Comparison of ENCODE assay signal across 9 cellular contexts in genomic region chr16:69089091-69089912, GRCh38. TPM values are rescaled to one million over a fixed set of nuclear protein-coding genes. Genes with fewer than 3 reads are reported as not detected.
A peak's percentile ranks its signal among the peaks of the same experiment; 100 is the strongest.
DNase-seq lines count a peak whose midpoint lies in the region; ATAC-seq and TF ChIP-seq lines count a peak whose summit lies in the region.
"Had no signal": no experiment of that assay in that cellular context is flagged by ENCODE, and none has a peak within 500 bp of the region (broad histone marks: within the 10 kb centered on the region; RNA-seq: fewer than 3 reads in every experiment).

No MANE protein-coding gene starts in this region.

- no peaks in the 10 kb centered on the region for H3K27me3 Mint-ChIP-seq in activated T-cell treated with anti-CD3 and anti-CD28 coated beads, Interleukin-2, amount 50 U/mL, for 72 hours (ENCODE audit: low read depth)

- peak; percentile 86 to 89 for ATAC-seq in activated T-cell treated with anti-CD3 and anti-CD28 coated beads, Interleukin-2, amount 50 U/mL, for 72 hours (replicated peaks in 1 of 2)
- peak; percentile 88 to 91 (median 90) for ATAC-seq in right lobe of liver
- ATAC-seq in GM18870 (IDR thresholded peaks at IDR 0.05; ENCODE audit: unreplicated experiment) = no peak
- no peak for ATAC-seq in sciatic nerve
- ATAC-seq in GM21786 (IDR thresholded peaks at IDR 0.05; ENCODE audit: unreplicated experiment) = no peak
- no peak for ATAC-seq in GM19395 (IDR thresholded peaks at IDR 0.05; ENCODE audit: unreplicated experiment)

- H3K36me3 ChIP-seq in KMS-11 (ENCODE audit: insufficient read depth) (no peaks in the 10 kb centered on the region), right lobe of liver (peaks cover 0 to 4% (median 0%) of the 10 kb centered on the region in 4 donors)

- TF ChIP-seq CTCF in KMS-11 (conservative IDR thresholded peaks at IDR 0.05; ENCODE audit: low read depth, low read length) (no peak), right lobe of liver (IDR thresholded peaks at IDR 0.05) (peak in 1 of 4 donors; percentile 4)

- no peak overlapping the region for H2AFZ ChIP-seq in KMS-11 (ENCODE audit: low read depth)

- peak; percentile 23 for TF ChIP-seq POLR2A in right lobe of liver (IDR thresholded peaks at IDR 0.05)

- no peak overlapping the region for H3K4me3 Mint-ChIP-seq in activated T-cell treated with anti-CD3 and anti-CD28 coated beads, Interleukin-2, amount 50 U/mL, for 72 hours

- no peaks in the 10 kb centered on the region for H3K27me3 ChIP-seq in KMS-11 (ENCODE audit: insufficient read depth, low read depth)
- H3K27me3 ChIP-seq in right lobe of liver = no peaks in the 10 kb centered on the region

- 27% methylated on average over 9 of the region's 16 CpGs for WGBS in right lobe of liver (ENCODE audit: insufficient coverage, low coverage, low lambda C conversion rate, missing lambda C conversion rate)

- no peak overlapping the region for H3K27ac Mint-ChIP-seq in activated T-cell treated with anti-CD3 and anti-CD28 coated beads, Interleukin-2, amount 50 U/mL, for 72 hours

- peak overlapping the region; percentile 19; the same call in 1 of the 2 replicates for H3K4me2 ChIP-seq in KMS-11

- H4K20me1 ChIP-seq in KMS-11 (ENCODE audit: insufficient read depth) = no peaks in the 10 kb centered on the region

- no peak overlapping the region for H3K4me3 ChIP-seq in KMS-11 (IDR thresholded peaks at IDR 0.05; ENCODE audit: insufficient read depth, low read depth, low read length)
- H3K4me3 ChIP-seq in right lobe of liver = peak overlapping the region in 2 of 3 donors; percentile 24 to 32

- peaks cover 16% of the 10 kb centered on the region for H3K4me1 Mint-ChIP-seq in activated T-cell treated with anti-CD3 and anti-CD28 coated beads, Interleukin-2, amount 50 U/mL, for 72 hours (ENCODE audit: low read depth)

- intact Hi-C loops in right lobe of liver (cut with DNase I) = no loop called here
- intact Hi-C loops in sciatic nerve (cut with DNase I) = no loop called here

- no peaks in the 10 kb centered on the region for H3K79me2 ChIP-seq in KMS-11 (ENCODE audit: insufficient read depth, low read depth)

- H3K4me1 ChIP-seq in KMS-11 (ENCODE audit: low read depth, poor library complexity, severe bottlenecking) = peaks cover 24% of the 10 kb centered on the region
- H3K4me1 ChIP-seq in right lobe of liver = peaks cover 0 to 19% (median 6%) of the 10 kb centered on the region in 4 donors

- DNase-seq in DMS79 (lab: John Stamatoyannopoulos, UW) (peak; percentile 61), right lobe of liver (peak; percentile 63 to 79 (median 74)), sciatic nerve (ENCODE audit: low spot score) (no peak)
- peak; percentile 34 to 39 for DNase-seq in activated T-cell treated with anti-CD3 and anti-CD28 coated beads, Interleukin-2, amount 50 U/mL, for 72 hours

- no peak overlapping the region for H3K9ac ChIP-seq in KMS-11

- H3K27ac ChIP-seq in KMS-11 (peak overlapping the region; percentile 23; the same call in 1 of the 2 replicates), right lobe of liver (peak overlapping the region; percentile 11 to 65 (median 49))
- H3K27ac ChIP-seq: epithelial cell of prostate had no signal

- no peaks in the 10 kb centered on the region for H3K9me3 Mint-ChIP-seq in activated T-cell treated with anti-CD3 and anti-CD28 coated beads, Interleukin-2, amount 50 U/mL, for 72 hours

- no peaks in the 10 kb centered on the region for H3K9me3 ChIP-seq in right lobe of liver

- peaks cover 0 to 3% of the 10 kb centered on the region in 2 donors for H3K36me3 Mint-ChIP-seq in activated T-cell treated with anti-CD3 and anti-CD28 coated beads, Interleukin-2, amount 50 U/mL, for 72 hours (ENCODE audit: insufficient read depth in 2 of 2)

RNA-seq across cellular contexts. Expression of gene HAS3, which starts 16.2 kb away (rescaled TPM):
- 1 to 10 TPM; 1.2 to 1.4 TPM for total RNA-seq in activated T-cell treated with anti-CD3 and anti-CD28 coated beads, Interleukin-2, amount 50 U/mL, for 72 hours
- total RNA-seq in right lobe of liver (1 to 10 TPM in 1 of 6 experiments, under 1 TPM in 5; 0.39 to 1.0 (median 0.63) TPM), sciatic nerve (2.7 TPM)

RNA-seq across cellular contexts. Expression of gene CHTF8, which starts 43.1 kb away (rescaled TPM):
- 100 to 1,000 TPM; 159 to 185 TPM for total RNA-seq in activated T-cell treated with anti-CD3 and anti-CD28 coated beads, Interleukin-2, amount 50 U/mL, for 72 hours
- total RNA-seq in right lobe of liver (10 to 100 TPM; 56.6 to 78.3 (median 65.4) TPM), sciatic nerve (65.1 TPM)

RNA-seq across cellular contexts. Expression of gene UTP4, which starts 43.1 kb away (rescaled TPM):
- 100 to 1,000 TPM in 1 of 2 donors, 10 to 100 TPM in 1; 81.7 to 112 TPM for total RNA-seq in activated T-cell treated with anti-CD3 and anti-CD28 coated beads, Interleukin-2, amount 50 U/mL, for 72 hours
- total RNA-seq in right lobe of liver = 10 to 100 TPM; 13.9 to 22.2 (median 19.6) TPM
- 40.1 TPM for total RNA-seq in sciatic nerve

Comparison
In these comparisons a context has a peak if more than half of its experiments do, and no peak if none do; other contexts are left out.
1. ATAC-seq: peak in activated T-cell treated with anti-CD3 and anti-CD28 coated beads, Interleukin-2, amount 50 U/mL, for 72 hours (2 of 2) and right lobe of liver (4 of 4); none in GM18870 (single experiment), sciatic nerve (single experiment), GM21786 (single experiment) and GM19395 (single experiment).